In the genomic region with DNA sequence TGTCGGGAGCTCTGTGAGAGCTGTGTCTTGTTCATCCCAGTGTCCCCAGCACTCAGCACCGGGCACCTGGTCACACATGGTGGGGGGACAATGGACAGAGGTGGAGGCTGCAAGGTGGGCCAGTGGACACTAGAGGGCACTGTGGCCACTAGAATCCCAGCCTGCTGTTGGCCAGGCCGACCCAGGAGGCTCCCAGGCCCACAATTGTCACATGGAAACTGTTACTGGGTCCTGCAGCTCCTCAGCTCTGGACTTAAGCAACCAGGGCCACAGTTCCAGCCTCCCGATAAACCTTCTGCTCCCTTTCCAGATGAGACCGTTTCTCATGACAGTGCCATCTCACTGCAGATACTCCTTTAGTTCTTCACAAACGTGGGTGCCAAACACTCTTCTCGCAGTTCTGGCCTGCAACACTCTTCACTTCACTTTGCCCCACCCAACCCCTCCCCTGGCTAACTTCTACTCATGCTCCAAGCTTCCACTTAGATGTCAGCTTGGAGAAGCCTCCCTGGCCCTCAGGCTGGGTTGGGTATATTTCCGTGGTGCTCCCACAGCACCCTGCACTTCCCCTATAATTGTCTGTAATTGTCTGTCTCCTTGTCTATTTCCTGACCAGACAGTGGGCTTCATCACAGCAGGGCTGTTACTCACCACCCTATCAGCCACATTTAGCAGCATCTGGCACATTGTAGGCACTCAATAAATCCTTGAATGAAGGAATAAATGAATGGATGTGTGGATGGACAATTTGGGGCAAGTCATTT, we compare ENCODE assay signal across 8 cellular contexts. TPM values are rescaled to one million over a fixed set of nuclear protein-coding genes. Genes with fewer than 3 reads are reported as not detected.
DNase-seq lines count a peak whose midpoint lies in the region; ATAC-seq and TF ChIP-seq lines count a peak whose summit lies in the region.

No MANE protein-coding gene starts in this region.

- H3K4me1 ChIP-seq in foreskin keratinocyte, result no peaks in the 10 kb centered on the region

- ATAC-seq in HG02759 (IDR thresholded peaks at IDR 0.05; ENCODE audit: unreplicated experiment) (peak; percentile 45), foreskin keratinocyte (peak; percentile 32), GM18505 (IDR thresholded peaks at IDR 0.05; ENCODE audit: unreplicated experiment) (no peak)
- peak; percentile 60 for ATAC-seq in activated T-helper 17 cell treated with anti-CD3 and anti-CD28 coated beads, Interleukin-2, amount 50 U/mL, for 72 hours (replicated peaks)

- no peak for TF ChIP-seq POLR2A in GM18505 (IDR thresholded peaks at IDR 0.05; ENCODE audit: borderline replicate concordance, extremely low read depth, insufficient read depth, insufficient read length)

- TF ChIP-seq CTCF in foreskin keratinocyte (conservative IDR thresholded peaks at IDR 0.05), result peak; percentile 65
- TF ChIP-seq CTCF in osteocyte (IDR thresholded peaks at IDR 0.05), result peak; percentile 74

- H3K27me3 Mint-ChIP-seq in activated T-helper 17 cell treated with anti-CD3 and anti-CD28 coated beads, Interleukin-2, amount 50 U/mL, for 72 hours, result no peaks in the 10 kb centered on the region
- H3K27me3 Mint-ChIP-seq in osteocyte (ENCODE audit: unreplicated experiment), result no peaks in the 10 kb centered on the region

- H3K4me1 Mint-ChIP-seq in activated T-helper 17 cell treated with anti-CD3 and anti-CD28 coated beads, Interleukin-2, amount 50 U/mL, for 72 hours, result peaks cover 5% of the 10 kb centered on the region
- peaks cover 43% of the 10 kb centered on the region for H3K4me1 Mint-ChIP-seq in osteocyte (ENCODE audit: unreplicated experiment)

- no peak overlapping the region for H3K27ac ChIP-seq in foreskin keratinocyte

- peak; percentile 89 for DNase-seq in ELF-1 (ENCODE audit: low read depth, low spot score)
- DNase-seq in OCI-M1 (lab: John Stamatoyannopoulos, UW), result peak; percentile 76
- DNase-seq in foreskin keratinocyte, result no peak
- DNase-seq in osteocyte (ENCODE audit: extremely low spot score, unreplicated experiment), result no peak
- no peak for DNase-seq in NK-92 (lab: John Stamatoyannopoulos, UW; ENCODE audit: unreplicated experiment)

- no peak overlapping the region for H3K4me3 Mint-ChIP-seq in activated T-helper 17 cell treated with anti-CD3 and anti-CD28 coated beads, Interleukin-2, amount 50 U/mL, for 72 hours
- H3K4me3 Mint-ChIP-seq in osteocyte (ENCODE audit: unreplicated experiment), result no peak overlapping the region

- H3K36me3 Mint-ChIP-seq in activated T-helper 17 cell treated with anti-CD3 and anti-CD28 coated beads, Interleukin-2, amount 50 U/mL, for 72 hours (ENCODE audit: low read depth), result no peaks in the 10 kb centered on the region
- H3K36me3 Mint-ChIP-seq in osteocyte (ENCODE audit: unreplicated experiment), result no peaks in the 10 kb centered on the region

- H3K9me3 Mint-ChIP-seq in activated T-helper 17 cell treated with anti-CD3 and anti-CD28 coated beads, Interleukin-2, amount 50 U/mL, for 72 hours, result no peaks in the 10 kb centered on the region
- H3K9me3 Mint-ChIP-seq in osteocyte (ENCODE audit: unreplicated experiment), result no peaks in the 10 kb centered on the region

- no peaks in the 10 kb centered on the region for H3K27me3 ChIP-seq in foreskin keratinocyte

- H3K27ac Mint-ChIP-seq in activated T-helper 17 cell treated with anti-CD3 and anti-CD28 coated beads, Interleukin-2, amount 50 U/mL, for 72 hours, result no peak overlapping the region
- H3K27ac Mint-ChIP-seq in osteocyte (ENCODE audit: unreplicated experiment), result peak overlapping the region; percentile 5

RNA-seq across cellular contexts. Expression of a gene that starts 3.5 kb away (rescaled TPM):
- under 1 TPM; 0.32 to 0.56 TPM for total RNA-seq in activated T-helper 17 cell treated with anti-CD3 and anti-CD28 coated beads, Interleukin-2, amount 50 U/mL, for 72 hours
- total RNA-seq in foreskin keratinocyte, result 4.8 and 6.0 TPM in 2 replicates
- 4.8 and 5.4 TPM in 2 replicates for polyA plus RNA-seq in foreskin keratinocyte
- 8.1 and 8.8 TPM in 2 replicates for total RNA-seq in osteocyte

RNA-seq across cellular contexts. Expression of a gene that starts 59.9 kb away (rescaled TPM):
- 100 to 1,000 TPM in 1 of 2 donors, 10 to 100 TPM in 1; 93.3 to 147 TPM for total RNA-seq in activated T-helper 17 cell treated with anti-CD3 and anti-CD28 coated beads, Interleukin-2, amount 50 U/mL, for 72 hours
- total RNA-seq in foreskin keratinocyte (40.2 and 49.2 TPM in 2 replicates), osteocyte (87.9 and 88.9 TPM in 2 replicates)
- polyA plus RNA-seq in foreskin keratinocyte, result 13.5 TPM in 2 replicates

Comparison
In these comparisons a context has a peak if more than half of its experiments do, and no peak if none do; other contexts are left out.
1. DNase-seq: peak in ELF-1 (single experiment) and OCI-M1 (single experiment); none in foreskin keratinocyte (0 of 2), osteocyte (single experiment) and NK-92 (single experiment).